ENCODE assay signal across 27 cellular contexts in genomic region chr2:216078776-216079175, GRCh38. TPM values are rescaled to one million over a fixed set of nuclear protein-coding genes. Genes with fewer than 3 reads are reported as not detected.
DNase-seq lines count a peak whose midpoint lies in the region; ATAC-seq and TF ChIP-seq lines count a peak whose summit lies in the region.
"Had no signal": no experiment of that assay in that cellular context is flagged by ENCODE, and none has a peak within 500 bp of the region (broad histone marks: within the 10 kb centered on the region; RNA-seq: fewer than 3 reads in every experiment).

No MANE protein-coding gene starts in this region.

- no peaks in the 10 kb centered on the region for H4K20me1 ChIP-seq in HCT116 (ENCODE audit: insufficient read depth)

- CTCF ChIA-PET in HCT116 (lab: Charles Lee) = no interaction called here

- RAD21 ChIA-PET in HCT116 (lab: Charles Lee; ENCODE audit: low non-redundant PET in 1 of 2, low total read pairs in 2 of 2, uncharacterized antibody in 2 of 2, unreplicated experiment in 2 of 2) = no interaction called here

- no peak for TF ChIP-seq RAD21 in HCT116 (IDR thresholded peaks at IDR 0.05; ENCODE audit: low read depth)

- H3K9me2 ChIP-seq in HCT116 (ENCODE audit: insufficient read depth) = no peaks in the 10 kb centered on the region

- BruUV-seq in HCT116 (replicated peaks; lab: Mats Ljungman, UMichigan) = TSS peak; percentile 31

- TF ChIP-seq POLR2A in HCT116 (IDR thresholded peaks at IDR 0.05; ENCODE audit: borderline replicate concordance, extremely low read depth, insufficient read depth, insufficient read length) (no peak), prostate gland (IDR thresholded peaks at IDR 0.05) (no peak)

- H3K4me3 ChIP-seq in HCT116 (replicated peaks in 1 of 2; ENCODE audit: low read depth in 1 of 2, low read length in 2 of 2) = no peak overlapping the region
- H3K4me3 ChIP-seq in fibroblast of pulmonary artery (replicated peaks; ENCODE audit: low read depth, low read length) = no peak overlapping the region
- no peak overlapping the region for H3K4me3 ChIP-seq in prostate gland
- H3K4me3 ChIP-seq: GM23248, heart right ventricle, thoracic aorta had no signal

- 88% methylated on average over 1 of the region's 1 CpG for WGBS in prostate gland

- H3K4me1 ChIP-seq in HCT116 (ENCODE audit: control insufficient read depth in 1 of 2, insufficient read depth in 2 of 2, low read length in 2 of 2) (peaks cover 4 to 19% of the 10 kb centered on the region in 2 experiments; a peak in 3 of 4 replicates), prostate gland (replicated peaks) (no peaks in the 10 kb centered on the region)

- no peak overlapping the region for H3K27ac ChIP-seq in HCT116 (ENCODE audit: low read depth, low read length)
- H3K27ac ChIP-seq in prostate gland = no peak overlapping the region
- H3K27ac ChIP-seq: GM23248, heart right ventricle, HL-60, thoracic aorta had no signal

- ATAC-seq in HCT116 (no peak), sciatic nerve (peak; percentile 60), HG03520 (IDR thresholded peaks at IDR 0.05; ENCODE audit: unreplicated experiment) (no peak)
- ATAC-seq: activated CD4-positive, alpha-beta T cell treated with anti-CD3 and anti-CD28 coated beads for 36 hours; activated T-cell treated with anti-CD3 and anti-CD28 coated beads, Interleukin-2, amount 50 U/mL, for 72 hours; heart right ventricle; natural killer cell; stimulated activated effector memory CD8-positive, alpha-beta T cell treated with anti-CD3 and anti-CD28 coated beads, Interleukin-12 subunit alpha, Interleukin-12 subunit beta, amount 100 ng/mL, for 72 hours had no signal

- H3K9me3 ChIP-seq in HCT116 (ENCODE audit: control insufficient read depth in 1 of 2, insufficient read depth in 1 of 2, low read depth in 1 of 2, low read length in 2 of 2) (no peaks in the 10 kb centered on the region), prostate gland (no peaks in the 10 kb centered on the region)
- H3K9me3 ChIP-seq: heart right ventricle, thoracic aorta had no signal

- no peak overlapping the region for H3K9ac ChIP-seq in HCT116 (ENCODE audit: low read length)
- H3K9ac ChIP-seq: GM23248 had no signal

- no peak for DNase-seq in HCT116 (ENCODE audit: low read depth, low spot score)
- DNase-seq in NOMO-1 treated with DMSO at 0.1 percent for 48 hours (lab: John Stamatoyannopoulos, UW; ENCODE audit: unreplicated experiment) = peak; percentile 28
- peak; percentile 21 for DNase-seq in fibroblast of pulmonary artery (ENCODE audit: low read depth)
- DNase-seq in sciatic nerve (ENCODE audit: low spot score) = no peak
- DNase-seq in prostate gland (ENCODE audit: low spot score) = no peak
- DNase-seq in activated T-cell treated with anti-CD3 and anti-CD28 coated beads for 4 hours = no peak
- DNase-seq: activated CD4-positive, alpha-beta T cell treated with anti-CD3 and anti-CD28 coated beads for 36 hours; activated CD8-positive, alpha-beta memory T cell treated with anti-CD3 and anti-CD28 coated beads for 24 hours; activated naive CD4-positive, alpha-beta T cell treated with anti-CD3 and anti-CD28 coated beads for 36 hours; activated T-cell treated with anti-CD3 and anti-CD28 coated beads, Interleukin-2, amount 50 U/mL, for 72 hours; aorta; caudate nucleus; COR-L47; dermis blood vessel endothelial cell; GM23248; heart right ventricle; midbrain; natural killer cell; NCI-H1436; NCI-H69; SHP77; stimulated activated CD4-positive, alpha-beta T cell treated with anti-CD3 and anti-CD28 coated beads, Interleukin-2, amount 100 ng/mL, for 24 hours had no signal

- no peak for TF ChIP-seq CTCF in HCT116 (IDR thresholded peaks at IDR 0.05 in 2 of 3, conservative IDR thresholded peaks at IDR 0.05 in 1 of 3; ENCODE audit: borderline replicate concordance in 1 of 3, insufficient read depth in 1 of 3, low read depth in 2 of 3, low read length in 2 of 3)
- TF ChIP-seq CTCF in fibroblast of pulmonary artery (IDR thresholded peaks at IDR 0.05; ENCODE audit: low read length, missing control alignments) = no peak
- no peak for TF ChIP-seq CTCF in prostate gland (IDR thresholded peaks at IDR 0.05)

- no peak overlapping the region for H3K4me2 ChIP-seq in HCT116 (ENCODE audit: low read length)

- no peak overlapping the region for H2AFZ ChIP-seq in HCT116 (ENCODE audit: low read depth, low read length, poor library complexity, severe bottlenecking)
- H2AFZ ChIP-seq: GM23248 had no signal

- POLR2A ChIA-PET in HCT116 (lab: Charles Lee) = no interaction called here

- H3K27me3 ChIP-seq in HCT116 (ENCODE audit: insufficient read depth, low read length) (no peaks in the 10 kb centered on the region), prostate gland (replicated peaks; ENCODE audit: insufficient read depth) (no peaks in the 10 kb centered on the region)
- H3K27me3 ChIP-seq: heart right ventricle had no signal

- H3K79me2 ChIP-seq in HCT116 (ENCODE audit: insufficient read depth, low read length) = no peaks in the 10 kb centered on the region; the same call in 1 of the 2 replicates

- H3K36me3 ChIP-seq in HCT116 (ENCODE audit: control insufficient read depth in 1 of 2, insufficient read depth in 2 of 2, low read length in 2 of 2) (no peaks in the 10 kb centered on the region), prostate gland (no peaks in the 10 kb centered on the region)
- H3K36me3 ChIP-seq: heart right ventricle, thoracic aorta had no signal

- intact Hi-C loops in HCT116 (cut with micrococcal nuclease) = no loop called here
- intact Hi-C loops in sciatic nerve (cut with DNase I) = no loop called here
- intact Hi-C loops in prostate gland (cut with DNase I) = no loop called here

TF ChIP-seq in HCT116, 20 proteins besides CTCF, POLR2A, EP300 and RAD21:
- TF ChIP-seq CEBPB (IDR thresholded peaks at IDR 0.05; ENCODE audit: low read depth) = 0 out of 2 replicates have a peak, but pooled peaks have one; percentile 27
- TF ChIP-seq POLR2AphosphoS5 (IDR thresholded peaks at IDR 0.05; ENCODE audit: low read depth, low read length) = no peak
TF ChIP-seq in HCT116: peak in this region for 1.

RNA-seq across cellular contexts. Expression of gene PECR, which starts 2.8 kb away (rescaled TPM):
- total RNA-seq in HCT116 (2021; ENCODE audit: unreplicated experiment) (16.3 TPM), sciatic nerve (15.1 TPM), prostate gland (10 to 100 TPM in 1 of 2 donors, 1 to 10 TPM in 1; 6.9 to 16.3 TPM)
- 9.1 and 9.2 TPM in 2 replicates for polyA plus RNA-seq in HCT116 (2012)

RNA-seq across cellular contexts. Expression of gene TMEM169, which starts 2.9 kb away (rescaled TPM):
- 0.42 TPM for total RNA-seq in HCT116 (2021; ENCODE audit: unreplicated experiment)
- polyA plus RNA-seq in HCT116 (2012) = 0.20 TPM in 2 replicates
- 1.6 TPM for total RNA-seq in sciatic nerve
- 1 to 10 TPM in 1 of 2 donors, under 1 TPM in 1; 0.80 to 1.1 TPM for total RNA-seq in prostate gland
- total RNA-seq: thoracic aorta had no signal
- polyA plus RNA-seq: aorta, endothelial cell of umbilical vein had no signal

RNA-seq across cellular contexts. Expression of gene XRCC5, which starts 30.4 kb away (rescaled TPM):
- total RNA-seq in HCT116 (2021; ENCODE audit: unreplicated experiment) = 424 TPM
- polyA plus RNA-seq in HCT116 (2012) = 265 and 266 TPM in 2 replicates
- total RNA-seq in sciatic nerve = 173 TPM
- total RNA-seq in prostate gland = 100 to 1,000 TPM; 116 to 152 TPM

Comparison
In these comparisons a context has a peak if more than half of its experiments do, and no peak if none do; other contexts are left out.
1. DNase-seq: peak in NOMO-1 treated with DMSO at 0.1 percent for 48 hours (single experiment) and fibroblast of pulmonary artery (single experiment); none in HCT116 (single experiment), sciatic nerve (single experiment), prostate gland (single experiment) and activated T-cell treated with anti-CD3 and anti-CD28 coated beads for 4 hours (single experiment).